Comparison of ENCODE assay signal across 15 cellular contexts in genomic region chr11:19666951-19667350, GRCh38. TPM values are rescaled to one million over a fixed set of nuclear protein-coding genes. Genes with fewer than 3 reads are reported as not detected.
A peak's percentile ranks its signal among the peaks of the same experiment; 100 is the strongest.
DNase-seq lines count a peak whose midpoint lies in the region; ATAC-seq and TF ChIP-seq lines count a peak whose summit lies in the region.
"Had no signal": no experiment of that assay in that cellular context is flagged by ENCODE, and none has a peak within 500 bp of the region (broad histone marks: within the 10 kb centered on the region; RNA-seq: fewer than 3 reads in every experiment).

No MANE protein-coding gene starts in this region.

- DNase-seq in NCI-H1092 (lab: John Stamatoyannopoulos, UW) (peak; percentile 13), NCI-H69 (lab: John Stamatoyannopoulos, UW) (peak; percentile 33), head of caudate nucleus (peak in 41 of 42 donors; percentile 11 to 88 (median 73)), putamen (ENCODE audit: low spot score) (peak; percentile 89), body of pancreas (no peak), NCI-H2227 (lab: John Stamatoyannopoulos, UW; ENCODE audit: unreplicated experiment) (no peak)
- DNase-seq: CD8-positive, alpha-beta memory T cell; H7; Karpas-422; NCI-H1417; NCI-H2081 treated with DMSO at 0.1 percent for 48 hours; NCI-H446 treated with DMSO at 0.1 percent for 48 hours; SIG-M5 had no signal

- no peaks in the 10 kb centered on the region for H3K36me3 ChIP-seq in body of pancreas (replicated peaks in 1 of 2; ENCODE audit: insufficient read depth in 1 of 2, low read depth in 2 of 2)
- H3K36me3 ChIP-seq in gastroesophageal sphincter: no peaks in the 10 kb centered on the region

- H3K9me3 ChIP-seq in body of pancreas (no peaks in the 10 kb centered on the region), gastroesophageal sphincter (no peaks in the 10 kb centered on the region)

- H3K27me3 ChIP-seq in body of pancreas (no peaks in the 10 kb centered on the region), gastroesophageal sphincter (no peaks in the 10 kb centered on the region)

- 49 to 50% methylated on average over 3 of the region's 3 CpGs for WGBS in body of pancreas, 2 donors
- WGBS in gastroesophageal sphincter (ENCODE audit: low coverage in 1 of 2), 2 donors: 74 to 87% methylated on average over 3 of the region's 3 CpGs

- H3K4me3 ChIP-seq in body of pancreas (no peak overlapping the region), gastroesophageal sphincter (no peak overlapping the region)

- TF ChIP-seq POLR2A in body of pancreas (IDR thresholded peaks at IDR 0.05) (no peak), gastroesophageal sphincter (IDR thresholded peaks at IDR 0.05) (no peak)

- ATAC-seq in GM18502 (IDR thresholded peaks at IDR 0.05; ENCODE audit: poor library complexity, unreplicated experiment) (no peak), body of pancreas (no peak), gastroesophageal sphincter (no peak)

- TF ChIP-seq CTCF in body of pancreas (IDR thresholded peaks at IDR 0.05) (no peak), gastroesophageal sphincter (IDR thresholded peaks at IDR 0.05) (no peak)

- H3K4me1 ChIP-seq in body of pancreas: no peaks in the 10 kb centered on the region
- peaks cover 0 to 32% (median 3%) of the 10 kb centered on the region in 3 donors for H3K4me1 ChIP-seq in gastroesophageal sphincter

- no peak overlapping the region for H3K27ac ChIP-seq in body of pancreas
- H3K27ac ChIP-seq in gastroesophageal sphincter: no peak overlapping the region

- no peak for TF ChIP-seq EP300 in gastroesophageal sphincter (IDR thresholded peaks at IDR 0.05)

- intact Hi-C loops in head of caudate nucleus (cut with DNase I): no loop called here
- intact Hi-C loops in body of pancreas (cut with DNase I): no loop called here

RNA-seq across cellular contexts. Expression of gene NAV2, which starts 45.7 kb away (rescaled TPM):
- total RNA-seq in body of pancreas (10 to 100 TPM; 26.4 to 35.5 TPM), gastroesophageal sphincter (10 to 100 TPM; 19.5 to 57.1 (median 43.4) TPM)

Comparison
In these comparisons a context has a peak if more than half of its experiments do, and no peak if none do; other contexts are left out.
1. DNase-seq: peak in NCI-H1092 (single experiment), NCI-H69 (single experiment), head of caudate nucleus (41 of 42) and putamen (single experiment); none in body of pancreas (0 of 4) and NCI-H2227 (single experiment).